In the genomic region with DNA sequence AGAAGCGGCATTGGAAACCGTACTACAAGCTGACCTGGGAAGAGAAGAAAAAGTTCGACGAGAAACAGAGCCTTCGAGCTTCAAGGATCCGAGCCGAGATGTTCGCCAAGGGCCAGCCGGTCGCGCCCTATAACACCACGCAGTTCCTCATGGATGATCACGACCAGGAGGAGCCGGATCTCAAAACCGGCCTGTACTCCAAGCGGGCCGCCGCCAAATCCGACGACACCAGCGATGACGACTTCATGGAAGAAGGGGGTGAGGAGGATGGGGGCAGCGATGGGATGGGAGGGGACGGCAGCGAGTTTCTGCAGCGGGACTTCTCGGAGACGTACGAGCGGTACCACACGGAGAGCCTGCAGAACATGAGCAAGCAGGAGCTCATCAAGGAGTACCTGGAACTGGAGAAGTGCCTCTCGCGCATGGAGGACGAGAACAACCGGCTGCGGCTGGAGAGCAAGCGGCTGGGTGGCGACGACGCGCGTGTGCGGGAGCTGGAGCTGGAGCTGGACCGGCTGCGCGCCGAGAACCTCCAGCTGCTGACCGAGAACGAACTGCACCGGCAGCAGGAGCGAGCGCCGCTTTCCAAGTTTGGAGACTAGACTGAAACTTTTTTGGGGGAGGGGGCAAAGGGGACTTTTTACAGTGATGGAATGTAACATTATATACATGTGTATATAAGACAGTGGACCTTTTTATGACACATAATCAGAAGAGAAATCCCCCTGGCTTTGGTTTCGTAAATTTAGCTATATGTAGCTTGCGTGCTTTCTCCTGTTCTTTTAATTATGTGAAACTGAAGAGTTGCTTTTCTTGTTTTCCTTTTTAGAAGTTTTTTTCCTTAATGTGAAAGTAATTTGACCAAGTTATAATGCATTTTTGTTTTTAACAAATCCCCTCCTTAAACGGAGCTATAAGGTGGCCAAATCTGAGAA, we compare ENCODE assay signal across 8 cellular contexts. TPM values are rescaled to one million over a fixed set of nuclear protein-coding genes. Genes with fewer than 3 reads are reported as not detected.
DNase-seq lines count a peak whose midpoint lies in the region; ATAC-seq and TF ChIP-seq lines count a peak whose summit lies in the region.

No MANE protein-coding gene starts in this region.

- intact Hi-C loops in dorsolateral prefrontal cortex (cut with DNase I), result no loop called here
- intact Hi-C loops in lower leg skin (cut with DNase I; ENCODE audit: low total_unique reads), result no loop called here

- H3K4me3 ChIP-seq in dorsolateral prefrontal cortex (peak overlapping the region; percentile 67 to 95 (median 81)), lower leg skin (ENCODE audit: low read depth, poor library complexity, severe bottlenecking) (peak overlapping the region; percentile 76)

- H3K27ac Mint-ChIP-seq in stimulated activated memory B cell treated with anti-CD40 and anti-IgM and Interleukin-4, amounts not matched to agents 10 μg/mL and 1 μg/mL and 100 μg/mL, for 72 hours, result peak overlapping the region; percentile 99

- H3K9me3 Mint-ChIP-seq in stimulated activated memory B cell treated with anti-CD40 and anti-IgM and Interleukin-4, amounts not matched to agents 10 μg/mL and 1 μg/mL and 100 μg/mL, for 72 hours, result no peaks in the 10 kb centered on the region

- TF ChIP-seq CTCF in VCaP (conservative IDR thresholded peaks at IDR 0.05), result no peak
- peak in 2 of 56 donors; percentile 4 to 5 for TF ChIP-seq CTCF in dorsolateral prefrontal cortex (IDR thresholded peaks at IDR 0.05 in 54 of 56, conservative IDR thresholded peaks at IDR 0.05 in 2 of 56; ENCODE audit: low read depth in 1 of 56, partially characterized antibody in 56 of 56)
- no peak for TF ChIP-seq CTCF in lower leg skin (IDR thresholded peaks at IDR 0.05)

- H3K4me3 Mint-ChIP-seq in stimulated activated memory B cell treated with anti-CD40 and anti-IgM and Interleukin-4, amounts not matched to agents 10 μg/mL and 1 μg/mL and 100 μg/mL, for 72 hours, result peak overlapping the region; percentile 98

- DNase-seq in EH (ENCODE audit: low read depth), result peak; percentile 69
- peak; percentile 63 to 67 for DNase-seq in Kasumi-1 (lab: John Stamatoyannopoulos, UW)
- DNase-seq in dorsolateral prefrontal cortex, result peak in 8 of 10 donors; percentile 49 to 72 (median 64)
- DNase-seq in lower leg skin (ENCODE audit: low spot score in 2 of 2), result peak; percentile 75 to 95
- no peak for DNase-seq in amniotic stem cell (lab: John Stamatoyannopoulos, UW)

- H3K27me3 Mint-ChIP-seq in stimulated activated memory B cell treated with anti-CD40 and anti-IgM and Interleukin-4, amounts not matched to agents 10 μg/mL and 1 μg/mL and 100 μg/mL, for 72 hours, result no peaks in the 10 kb centered on the region

- H3K36me3 Mint-ChIP-seq in stimulated activated memory B cell treated with anti-CD40 and anti-IgM and Interleukin-4, amounts not matched to agents 10 μg/mL and 1 μg/mL and 100 μg/mL, for 72 hours, result peaks cover 11% of the 10 kb centered on the region

- 1% methylated on average over 56 of the region's 56 CpGs for WGBS in lower leg skin, 2 donors

- H3K27ac ChIP-seq in VCaP, result peak overlapping the region; percentile 99
- H3K27ac ChIP-seq in dorsolateral prefrontal cortex, result peak overlapping the region; percentile 91 to 100 (median 100)

- peaks cover 59% of the 10 kb centered on the region for H3K4me1 Mint-ChIP-seq in stimulated activated memory B cell treated with anti-CD40 and anti-IgM and Interleukin-4, amounts not matched to agents 10 μg/mL and 1 μg/mL and 100 μg/mL, for 72 hours

- TF ChIP-seq POLR2A in lower leg skin (IDR thresholded peaks at IDR 0.05), result no peak

- H3K27me3 ChIP-seq in dorsolateral prefrontal cortex, result no peaks in the 10 kb centered on the region

- no peak for ATAC-seq in stimulated activated memory B cell treated with anti-CD40 and anti-IgM and Interleukin-4, amounts not matched to agents 10 μg/mL and 1 μg/mL and 100 μg/mL, for 72 hours
- no peak for ATAC-seq in HG03460 (IDR thresholded peaks at IDR 0.05; ENCODE audit: unreplicated experiment)

RNA-seq across cellular contexts. Expression of gene HEXIM1, which starts 1.7 kb away (rescaled TPM):
- 10 to 100 TPM; 21.0 to 74.9 (median 50.4) TPM for total RNA-seq in dorsolateral prefrontal cortex
- total RNA-seq in lower leg skin, result 10 to 100 TPM; 20.9 to 32.7 (median 25.0) TPM

RNA-seq across cellular contexts. Expression of gene HEXIM2, which starts 11.7 kb away (rescaled TPM):
- total RNA-seq in dorsolateral prefrontal cortex (10 to 100 TPM in 73 of 120 experiments, 1 to 10 TPM in 47; 5.1 to 16.7 (median 10.8) TPM), lower leg skin (10 to 100 TPM in 1 of 4 donors, 1 to 10 TPM in 3; 2.4 to 16.7 (median 5.8) TPM)

RNA-seq across cellular contexts. Expression of gene ACBD4, which starts 14.4 kb away (rescaled TPM):
- total RNA-seq in dorsolateral prefrontal cortex (10 to 100 TPM; 15.7 to 37.1 (median 23.9) TPM), lower leg skin (10 to 100 TPM in 2 of 4 donors, 1 to 10 TPM in 2; 8.2 to 14.9 (median 10.1) TPM)

RNA-seq across cellular contexts. Expression of gene PLCD3, which starts 17.6 kb away (rescaled TPM):
- 100 to 1,000 TPM in 42 of 120 experiments, 10 to 100 TPM in 78; 51.7 to 195 (median 91.1) TPM for total RNA-seq in dorsolateral prefrontal cortex
- 100 to 1,000 TPM in 3 of 4 donors, 10 to 100 TPM in 1; 65.7 to 180 (median 105) TPM for total RNA-seq in lower leg skin
